8 cellular contexts compared by ENCODE assay signal in genomic region chr11:15073361-15074205, GRCh38. TPM values are rescaled to one million over a fixed set of nuclear protein-coding genes. Genes with fewer than 3 reads are reported as not detected.
DNase-seq lines count a peak whose midpoint lies in the region; ATAC-seq, FAIRE-seq and TF ChIP-seq lines count a peak whose summit lies in the region.

Gene CALCB (plus strand): TSS chr11:15073593. CDS start chr11:15074719, 1,126 bp downstream.

- peaks cover 13% of the 10 kb centered on the region for H3K9me3 Mint-ChIP-seq in HFFc6
- H3K9me3 Mint-ChIP-seq in activated CD4-positive, alpha-beta T cell treated with anti-CD3 and anti-CD28 coated beads, Interleukin-2, amount 10 ng/mL, durations not matched to agents 7 days and 5 days, result peaks cover 3% of the 10 kb centered on the region
- peaks cover 7% of the 10 kb centered on the region for H3K9me3 Mint-ChIP-seq in neural progenitor cell

- H3K79me2 ChIP-seq in neural progenitor cell (ENCODE audit: low read depth), result no peaks in the 10 kb centered on the region

- H3K27me3 Mint-ChIP-seq in HFFc6 (ENCODE audit: insufficient read depth) (peaks cover 39% of the 10 kb centered on the region), neural progenitor cell (ENCODE audit: insufficient read depth, low read depth) (peaks cover 11% of the 10 kb centered on the region)
- peaks cover 15% of the 10 kb centered on the region for H3K27me3 Mint-ChIP-seq in activated CD4-positive, alpha-beta T cell treated with anti-CD3 and anti-CD28 coated beads, Interleukin-2, amount 10 ng/mL, durations not matched to agents 7 days and 5 days

- H3K4me3 Mint-ChIP-seq in HFFc6 (peak within 1 kb of the TSS; percentile 39), neural progenitor cell (peak within 1 kb of the TSS; percentile 82)
- peak within 1 kb of the TSS; percentile 72 for H3K4me3 Mint-ChIP-seq in activated CD4-positive, alpha-beta T cell treated with anti-CD3 and anti-CD28 coated beads, Interleukin-2, amount 10 ng/mL, durations not matched to agents 7 days and 5 days

- intact Hi-C loops in esophagus squamous epithelium (cut with DNase I), result no loop called here

- 4 to 26% methylated on average over 10 to 16 of the region's 60 CpGs for WGBS in esophagus squamous epithelium, 2 donors

- no peaks in the 10 kb centered on the region for H3K9me3 ChIP-seq in esophagus squamous epithelium
- H3K9me3 ChIP-seq in neural progenitor cell (ENCODE audit: low read depth), result no peaks in the 10 kb centered on the region

- peaks cover 6% of the 10 kb centered on the region for H3K36me3 Mint-ChIP-seq in HFFc6 (ENCODE audit: low read depth)
- H3K36me3 Mint-ChIP-seq in activated CD4-positive, alpha-beta T cell treated with anti-CD3 and anti-CD28 coated beads, Interleukin-2, amount 10 ng/mL, durations not matched to agents 7 days and 5 days (ENCODE audit: low read depth), result no peaks in the 10 kb centered on the region
- no peaks in the 10 kb centered on the region for H3K36me3 Mint-ChIP-seq in neural progenitor cell

- peak; percentile 28 for DNase-seq in 8988T
- DNase-seq in HFFc6, result no peak
- no peak for DNase-seq in activated CD4-positive, alpha-beta T cell treated with anti-CD3 and anti-CD28 coated beads, Interleukin-2, amount 10 ng/mL, durations not matched to agents 7 days and 5 days
- DNase-seq in esophagus squamous epithelium (lab: John Stamatoyannopoulos, UW), result no peak
- peak; percentile 75 for DNase-seq in neural progenitor cell (ENCODE audit: low spot score)
- no peak for DNase-seq in urothelium cell line (ENCODE audit: low spot score)

- H4K20me1 ChIP-seq in neural progenitor cell (ENCODE audit: low read depth), result no peaks in the 10 kb centered on the region

- peaks cover 9% of the 10 kb centered on the region for H3F3A ChIP-seq in neural progenitor cell (ENCODE audit: low read depth)

- no peak within 1 kb of the TSS for H3K9ac ChIP-seq in neural progenitor cell

- H3K27ac Mint-ChIP-seq in HFFc6, result no peak within 1 kb of the TSS
- peak within 1 kb of the TSS; percentile 55 for H3K27ac Mint-ChIP-seq in activated CD4-positive, alpha-beta T cell treated with anti-CD3 and anti-CD28 coated beads, Interleukin-2, amount 10 ng/mL, durations not matched to agents 7 days and 5 days
- no peak within 1 kb of the TSS for H3K27ac Mint-ChIP-seq in neural progenitor cell

- H3K4me3 ChIP-seq in esophagus squamous epithelium (peak within 1 kb of the TSS in 3 of 4 donors; percentile 16 to 54 (median 30)), neural progenitor cell (peak within 1 kb of the TSS; percentile 57)

- H2AFZ ChIP-seq in neural progenitor cell (replicated peaks), result peak within 1 kb of the TSS; percentile 97

- peaks cover 16% of the 10 kb centered on the region; the same call in 1 of the 2 replicates for H3K4me1 Mint-ChIP-seq in HFFc6 (ENCODE audit: low read depth)
- peaks cover 19% of the 10 kb centered on the region for H3K4me1 Mint-ChIP-seq in activated CD4-positive, alpha-beta T cell treated with anti-CD3 and anti-CD28 coated beads, Interleukin-2, amount 10 ng/mL, durations not matched to agents 7 days and 5 days
- H3K4me1 Mint-ChIP-seq in neural progenitor cell, result peaks cover 6% of the 10 kb centered on the region

- POLR2A ChIA-PET in activated CD4-positive, alpha-beta T cell treated with anti-CD3 and anti-CD28 coated beads, Interleukin-2, amount 10 ng/mL, durations not matched to agents 7 days and 5 days (lab: Charles Lee), result interaction anchor here (0.7 kb wide), 1 partner anchor 231 kb away, joined by 3 read pairs; no protein-coding TSS in a partner anchor

- no peak for TF ChIP-seq POLR2A in esophagus squamous epithelium (IDR thresholded peaks at IDR 0.05)

- no peaks in the 10 kb centered on the region for H3K36me3 ChIP-seq in esophagus squamous epithelium
- no peaks in the 10 kb centered on the region for H3K36me3 ChIP-seq in neural progenitor cell

- H3K27ac ChIP-seq in esophagus squamous epithelium, result no peak within 1 kb of the TSS
- H3K27ac ChIP-seq in neural progenitor cell, result no peak within 1 kb of the TSS

- ATAC-seq in HG03139 (IDR thresholded peaks at IDR 0.05; ENCODE audit: unreplicated experiment) (no peak), HG02938 (IDR thresholded peaks at IDR 0.05; ENCODE audit: unreplicated experiment) (no peak)

- no peak for FAIRE-seq in urothelium cell line (lab: Jason Lieb, UNC)

- peak within 1 kb of the TSS; percentile 92 for H3K4me2 ChIP-seq in neural progenitor cell

- TF ChIP-seq CTCF in HFFc6 (IDR thresholded peaks at IDR 0.05), result no peak
- no peak for TF ChIP-seq CTCF in esophagus squamous epithelium (IDR thresholded peaks at IDR 0.05)
- no peak for TF ChIP-seq CTCF in neural progenitor cell (IDR thresholded peaks at IDR 0.05)

- H3K27me3 ChIP-seq in esophagus squamous epithelium (peaks cover 0 to 67% (median 3%) of the 10 kb centered on the region in 4 donors), neural progenitor cell (peaks cover 33% of the 10 kb centered on the region)

- CTCF ChIA-PET in activated CD4-positive, alpha-beta T cell treated with anti-CD3 and anti-CD28 coated beads, Interleukin-2, amount 10 ng/mL, durations not matched to agents 7 days and 5 days (lab: Charles Lee), result interaction anchor here (0.7 to 4.3 kb wide), 15 partner anchors 11 to 167 kb away, joined by 3 to 33 read pairs (median 4); no protein-coding TSS in a partner anchor

- H3K4me1 ChIP-seq in esophagus squamous epithelium, result peaks cover 14 to 21% (median 18%) of the 10 kb centered on the region in 3 donors
- H3K4me1 ChIP-seq in neural progenitor cell, result no peaks in the 10 kb centered on the region

RNA-seq across cellular contexts. Expression of gene CALCB, which starts in this region (rescaled TPM):
- total RNA-seq in HFFc6 (2021; fragmentation: NEBNext Ultra II Directional; extraction: Animal tissue kit (Norgen Biotek cat#: 25700)), result not detected
- under 1 TPM; 0.35 to 0.89 TPM for total RNA-seq in activated CD4-positive, alpha-beta T cell treated with anti-CD3 and anti-CD28 coated beads, Interleukin-2, amount 10 ng/mL, durations not matched to agents 7 days and 5 days
- total RNA-seq in esophagus squamous epithelium (not detected), neural progenitor cell (ENCODE audit: low replicate concordance) (0.62 and 3.1 TPM in 2 replicates)

Comparison
In these comparisons a context has a peak if more than half of its experiments do, and no peak if none do; other contexts are left out.
1. DNase-seq: peak in 8988T (single experiment) and neural progenitor cell (single experiment); none in HFFc6 (single experiment), activated CD4-positive, alpha-beta T cell treated with anti-CD3 and anti-CD28 coated beads, Interleukin-2, amount 10 ng/mL, durations not matched to agents 7 days and 5 days (single experiment), esophagus squamous epithelium (single experiment) and urothelium cell line (single experiment).
2. Peak in every context shown above with its lines, with median percentiles within 50 percentile points of each other: H3K4me3 Mint-ChIP-seq.